ENCODE assay signal across 8 cellular contexts in the genomic region with DNA sequence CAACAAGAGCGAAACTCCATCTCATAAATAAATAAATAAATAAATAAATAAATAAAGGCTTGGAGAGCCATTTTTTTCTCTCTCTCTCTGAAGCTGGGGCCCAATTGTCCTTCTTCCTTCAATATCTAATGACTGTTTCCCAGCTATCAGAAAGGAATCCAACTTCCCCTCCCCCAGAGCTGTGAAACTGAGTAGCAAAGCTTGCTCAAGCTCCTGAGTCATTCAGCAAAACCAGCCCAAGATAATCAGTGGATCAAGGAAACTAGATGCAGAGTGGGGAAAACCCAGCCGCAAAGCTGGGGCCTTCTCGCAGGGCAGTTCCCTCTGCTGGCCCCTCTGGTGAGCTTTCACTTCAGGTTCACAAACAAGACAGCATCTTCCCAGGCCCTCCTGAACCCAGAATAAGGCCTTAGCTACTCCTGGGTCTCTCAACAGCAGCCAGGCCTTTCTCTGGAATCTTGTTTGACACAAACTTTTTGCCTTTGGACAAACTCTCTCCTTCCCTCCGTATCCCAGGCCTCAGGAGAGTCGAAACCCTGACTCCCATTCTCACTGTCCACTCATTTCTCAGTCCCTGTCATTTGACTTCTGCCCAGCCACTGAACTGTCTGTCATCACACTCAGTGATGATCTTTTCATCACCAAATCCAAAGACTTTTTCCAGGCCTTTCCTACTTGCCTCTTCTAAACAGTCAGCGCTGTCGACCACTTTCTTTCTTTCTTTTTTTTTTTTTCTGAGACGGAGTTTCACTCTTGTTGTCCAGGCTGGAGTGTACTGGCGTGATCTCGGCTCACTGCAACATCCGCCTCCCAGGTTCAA. TPM values are rescaled to one million over a fixed set of nuclear protein-coding genes. Genes with fewer than 3 reads are reported as not detected.
DNase-seq lines count a peak whose midpoint lies in the region; ATAC-seq and TF ChIP-seq lines count a peak whose summit lies in the region.

No MANE protein-coding gene starts in this region.

- H3K4me1 Mint-ChIP-seq in mesothelial cell of epicardium: peaks cover 37% of the 10 kb centered on the region

- DNase-seq in DND-41 (peak; percentile 80), MG63 (peak; percentile 93), mesothelial cell of epicardium (ENCODE audit: low spot score in 2 of 2, unreplicated experiment in 2 of 2) (peak; percentile 53 to 73), SK-N-DZ (ENCODE audit: low spot score) (no peak)
- DNase-seq in activated CD4-positive, alpha-beta T cell treated with anti-CD3 and anti-CD28 coated beads, Interleukin-2, amount 50 U/mL, for 24 hours (ENCODE audit: low read depth in 1 of 2, low spot score in 1 of 2): peak; percentile 56 to 87
- DNase-seq in stimulated activated CD8-positive, alpha-beta memory T cell treated with anti-CD3 and anti-CD28 coated beads, Interleukin-2, amount 100 ng/mL, for 48 hours (ENCODE audit: low read depth in 2 of 2): peak; percentile 73 to 76

- H3K4me3 Mint-ChIP-seq in mesothelial cell of epicardium: no peak overlapping the region

- H3K27ac Mint-ChIP-seq in mesothelial cell of epicardium: peak overlapping the region; percentile 99

- ATAC-seq in DND-41 (ENCODE audit: insufficient read depth, low read depth) (peak; percentile 23), GM21786 (IDR thresholded peaks at IDR 0.05; ENCODE audit: unreplicated experiment) (peak; percentile 77)

- H3K36me3 Mint-ChIP-seq in mesothelial cell of epicardium: no peaks in the 10 kb centered on the region

- peak overlapping the region; percentile 89 for H3K27ac ChIP-seq in DND-41 (ENCODE audit: low read length)
- H3K27ac ChIP-seq in ectodermal cell (ENCODE audit: insufficient read depth, low read depth, low read length, poor library complexity, severe bottlenecking): peak overlapping the region; percentile 64

- H3K36me3 ChIP-seq in DND-41 (ENCODE audit: insufficient read depth, low read length): no peaks in the 10 kb centered on the region
- H3K36me3 ChIP-seq in MG63: no peaks in the 10 kb centered on the region
- H3K36me3 ChIP-seq in ectodermal cell (ENCODE audit: control insufficient read depth, insufficient read depth, low read length): no peaks in the 10 kb centered on the region

- peaks cover 16% of the 10 kb centered on the region for H3K79me2 ChIP-seq in DND-41 (ENCODE audit: insufficient read depth, low read length)

- no peak overlapping the region for H2AFZ ChIP-seq in DND-41 (ENCODE audit: low read depth, low read length)

- TF ChIP-seq CTCF in DND-41 (IDR thresholded peaks at IDR 0.05; ENCODE audit: borderline replicate concordance, extremely low read depth, low read length, poor library complexity, severe bottlenecking): peak; percentile 24
- no peak for TF ChIP-seq CTCF in mesothelial cell of epicardium (IDR thresholded peaks at IDR 0.05; ENCODE audit: unreplicated experiment)

- H3K9me3 Mint-ChIP-seq in mesothelial cell of epicardium: no peaks in the 10 kb centered on the region

- H3K4me2 ChIP-seq in DND-41 (ENCODE audit: insufficient read depth, low read length): no peak overlapping the region; the same call in 1 of the 2 replicates

- H3K4me1 ChIP-seq in DND-41 (ENCODE audit: insufficient read depth, low read length) (peaks cover 63% of the 10 kb centered on the region), ectodermal cell (ENCODE audit: control insufficient read depth, insufficient read depth, low read length) (peaks cover 18% of the 10 kb centered on the region)

- no peaks in the 10 kb centered on the region for H3K9me3 ChIP-seq in DND-41 (ENCODE audit: insufficient read depth, low read length, severe bottlenecking)
- no peaks in the 10 kb centered on the region for H3K9me3 ChIP-seq in MG63
- H3K9me3 ChIP-seq in ectodermal cell (ENCODE audit: control insufficient read depth, low read length): no peaks in the 10 kb centered on the region

- H3K27me3 ChIP-seq in DND-41 (ENCODE audit: insufficient read depth, low read length, poor library complexity) (no peaks in the 10 kb centered on the region), MG63 (no peaks in the 10 kb centered on the region), ectodermal cell (ENCODE audit: control insufficient read depth, insufficient read depth, low read length, poor library complexity, severe bottlenecking) (no peaks in the 10 kb centered on the region)

- H3K9ac ChIP-seq in DND-41 (ENCODE audit: low read depth, low read length): peak overlapping the region; percentile 25

- H3K27me3 Mint-ChIP-seq in mesothelial cell of epicardium (ENCODE audit: low read depth): no peaks in the 10 kb centered on the region

- 69 to 71% methylated on average over 10 to 11 of the region's 11 CpGs for WGBS in ectodermal cell, 2 experiments

- H3K4me3 ChIP-seq in DND-41 (ENCODE audit: low read depth in 1 of 2, low read length in 2 of 2) (no peak overlapping the region; a peak in 1 of 4 replicates), MG63 (no peak overlapping the region), ectodermal cell (ENCODE audit: insufficient read depth, low read depth, low read length) (no peak overlapping the region)

- H4K20me1 ChIP-seq in DND-41 (ENCODE audit: insufficient read depth, low read length): no peaks in the 10 kb centered on the region

RNA-seq across cellular contexts. Expression of gene PTP4A2, which starts 18.0 kb away (rescaled TPM):
- total RNA-seq in MG63 (2014; rRNA removed; shearing (Covaris generic); ENCODE audit: low replicate concordance): 321 and 754 TPM in 2 replicates
- polyA plus RNA-seq in ectodermal cell (2013, experiment 1 of 4): 234 TPM
- polyA plus RNA-seq in ectodermal cell (2013, experiment 2 of 4): 243 TPM
- 141 TPM for polyA plus RNA-seq in ectodermal cell (2013, experiment 3 of 4)
- 153 TPM for polyA plus RNA-seq in ectodermal cell (2013, experiment 4 of 4)
- total RNA-seq in mesothelial cell of epicardium: 181 to 186 TPM (median 182 TPM) in 3 replicates
- 90.1 and 103 TPM in 2 replicates for polyA plus RNA-seq in SK-N-DZ (2014; cell fraction: cytosol; rRNA removed)
- 42.2 and 59.1 TPM in 2 replicates for polyA plus RNA-seq in SK-N-DZ (2014; cell fraction: nucleus; rRNA removed)

RNA-seq across cellular contexts. Expression of gene KHDRBS1, which starts 57.5 kb away (rescaled TPM):
- 123 and 150 TPM in 2 replicates for total RNA-seq in MG63 (2014; rRNA removed; shearing (Covaris generic); ENCODE audit: low replicate concordance)
- 349 TPM for polyA plus RNA-seq in ectodermal cell (2013, experiment 1 of 4)
- 396 TPM for polyA plus RNA-seq in ectodermal cell (2013, experiment 2 of 4)
- polyA plus RNA-seq in ectodermal cell (2013, experiment 3 of 4): 257 TPM
- polyA plus RNA-seq in ectodermal cell (2013, experiment 4 of 4): 285 TPM
- total RNA-seq in mesothelial cell of epicardium: 244 to 246 TPM (median 245 TPM) in 3 replicates
- polyA plus RNA-seq in SK-N-DZ (2014; cell fraction: cytosol; rRNA removed): 115 and 123 TPM in 2 replicates
- polyA plus RNA-seq in SK-N-DZ (2014; cell fraction: nucleus; rRNA removed): 73.1 and 117 TPM in 2 replicates
